17 cellular contexts compared by ENCODE assay signal in the genomic region with DNA sequence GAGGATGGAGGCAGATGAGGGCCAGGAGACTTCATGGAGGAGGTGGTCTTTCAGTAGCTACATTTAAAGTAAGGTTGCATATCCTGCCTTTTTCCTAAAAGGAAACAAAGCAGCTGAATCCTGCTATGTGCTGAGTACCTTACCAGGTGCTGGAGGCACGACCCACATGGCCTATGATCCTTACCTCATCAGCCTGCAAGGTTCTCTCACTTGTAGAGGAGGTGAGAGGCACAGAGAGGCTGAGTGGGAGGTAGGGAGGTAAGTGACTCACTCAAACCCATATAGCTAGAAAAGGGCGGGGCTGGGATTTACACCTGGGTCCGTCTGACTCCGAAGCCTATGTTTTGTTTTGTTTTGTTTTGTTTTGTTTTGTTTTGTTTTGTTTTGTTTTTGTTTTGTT.
DNase-seq lines count a peak whose midpoint lies in the region; TF ChIP-seq lines count a peak whose summit lies in the region.
"Had no signal": no experiment of that assay in that cellular context is flagged by ENCODE, and none has a peak within 500 bp of the region (broad histone marks: within the 10 kb centered on the region; RNA-seq: fewer than 3 reads in every experiment).

No MANE protein-coding gene starts in this region.

- H3K36me3 ChIP-seq in PC-9 (ENCODE audit: low read depth), result no peaks in the 10 kb centered on the region
- no peaks in the 10 kb centered on the region for H3K36me3 ChIP-seq in mesendoderm (ENCODE audit: control insufficient read depth, insufficient read depth, low read length)
- no peaks in the 10 kb centered on the region for H3K36me3 ChIP-seq in OCI-LY7 (ENCODE audit: insufficient read depth, low read length)
- H3K36me3 ChIP-seq: ascending aorta, HAP-1, SJCRH30 had no signal

- H3K4me3 ChIP-seq in PC-9 (no peak overlapping the region), coronary artery (no peak overlapping the region), mesendoderm (ENCODE audit: low read length) (no peak overlapping the region), OCI-LY7 (ENCODE audit: low read depth, low read length, poor library complexity, severe bottlenecking) (no peak overlapping the region)
- H3K4me3 ChIP-seq: ascending aorta, HAP-1, SJCRH30 had no signal

- H3K27me3 ChIP-seq in PC-9 (ENCODE audit: insufficient read depth, low read depth), result peaks cover 50% of the 10 kb centered on the region
- no peaks in the 10 kb centered on the region for H3K27me3 ChIP-seq in mesendoderm (ENCODE audit: insufficient read depth, low read length, poor library complexity)
- H3K27me3 ChIP-seq: ascending aorta, SJCRH30 had no signal

- H3K4me1 ChIP-seq in PC-9 (replicated peaks; ENCODE audit: insufficient read depth) (peaks cover 6% of the 10 kb centered on the region; the same call in 1 of the 2 replicates), mesendoderm (ENCODE audit: control insufficient read depth, low read depth, low read length) (no peaks in the 10 kb centered on the region), OCI-LY7 (ENCODE audit: insufficient read depth, low read length, poor library complexity, severe bottlenecking) (no peaks in the 10 kb centered on the region)
- H3K4me1 ChIP-seq: ascending aorta, HAP-1, SJCRH30 had no signal

- TF ChIP-seq CTCF in PC-9 (conservative IDR thresholded peaks at IDR 0.05) (no peak), coronary artery (IDR thresholded peaks at IDR 0.05) (no peak), OCI-LY7 (conservative IDR thresholded peaks at IDR 0.05; ENCODE audit: low read length) (no peak)

- no peak overlapping the region for H3K18ac ChIP-seq in mesendoderm (ENCODE audit: low read length)

- H3K4me2 ChIP-seq in PC-9 (peak overlapping the region; percentile 14; the same call in 1 of the 2 replicates), mesendoderm (ENCODE audit: low read length) (no peak overlapping the region), OCI-LY7 (ENCODE audit: low read length) (no peak overlapping the region)

- H4K5ac ChIP-seq in mesendoderm (ENCODE audit: low read length), result no peak overlapping the region

- BruUV-seq in PC-9 (replicated peaks; lab: Mats Ljungman, UMichigan) (no TSS peak), OCI-LY7 (replicated peaks; lab: Mats Ljungman, UMichigan) (no TSS peak)

- no peak overlapping the region for H3K56ac ChIP-seq in mesendoderm (ENCODE audit: low read length)

- H3K9me3 ChIP-seq in PC-9 (ENCODE audit: insufficient read depth, low read depth) (no peaks in the 10 kb centered on the region), OCI-LY7 (ENCODE audit: low read length) (no peaks in the 10 kb centered on the region)
- H3K9me3 ChIP-seq: ascending aorta, HAP-1, SJCRH30 had no signal

- DNase-seq in HPDE6-E6E7 (ENCODE audit: extremely low spot score), result peak; percentile 60
- no peak for DNase-seq in PC-9
- peak; percentile 29 for DNase-seq in coronary artery (ENCODE audit: low spot score)
- peak; percentile 37 for DNase-seq in mesendoderm
- DNase-seq in OCI-LY7 (ENCODE audit: low spot score), result no peak
- no peak for DNase-seq in mesenteric fat pad (ENCODE audit: low spot score)
- no peak for DNase-seq in DMS153 treated with DMSO at 0.1 percent for 48 hours (lab: John Stamatoyannopoulos, UW; ENCODE audit: unreplicated experiment)
- no peak for DNase-seq in T1000 (lab: John Stamatoyannopoulos, UW)
- DNase-seq: activated naive CD4-positive, alpha-beta T cell treated with Interleukin-2 at 50 U/mL for 16 hours; AML-193; COR-L47; cortex of kidney; NCI-H1930; SJCRH30 had no signal

- H3F3A ChIP-seq in PC-9 (ENCODE audit: insufficient read depth, low read depth), result no peaks in the 10 kb centered on the region

- intact Hi-C loops in PC-9 (cut with micrococcal nuclease; ENCODE audit: unreplicated experiment) (no loop called here), OCI-LY7 (cut with micrococcal nuclease; ENCODE audit: unreplicated experiment) (no loop called here)

- no CpG with 5 or more reads among the region's 4 CpGs for WGBS in mesendoderm (ENCODE audit: extremely low coverage, insufficient coverage, low lambda C conversion rate)

- H3K23ac ChIP-seq in mesendoderm (ENCODE audit: low read length), result no peak overlapping the region

- no peak overlapping the region for H2BK15ac ChIP-seq in mesendoderm (replicated peaks; ENCODE audit: low read depth)

- no peak overlapping the region for H2BK120ac ChIP-seq in mesendoderm (ENCODE audit: low read depth, low read length)

- H3K9me2 ChIP-seq in PC-9 (ENCODE audit: insufficient read depth) (no peaks in the 10 kb centered on the region), OCI-LY7 (ENCODE audit: insufficient read depth, low read length) (no peaks in the 10 kb centered on the region)

- H3K79me1 ChIP-seq in mesendoderm (ENCODE audit: low read length), result no peaks in the 10 kb centered on the region

- CTCF ChIA-PET in PC-9 (lab: Charles Lee), result no interaction called here
- CTCF ChIA-PET in OCI-LY7 (lab: Charles Lee; ENCODE audit: unreplicated experiment), result no interaction called here

- no peak overlapping the region for H2AFZ ChIP-seq in PC-9
- no peak overlapping the region for H2AFZ ChIP-seq in OCI-LY7 (ENCODE audit: low read length)

- H3K4ac ChIP-seq in mesendoderm (ENCODE audit: low read depth, low read length), result no peak overlapping the region

- H3K27ac ChIP-seq in PC-9, result no peak overlapping the region
- no peak overlapping the region for H3K27ac ChIP-seq in coronary artery
- H3K27ac ChIP-seq in mesendoderm (ENCODE audit: low read depth, low read length), result no peak overlapping the region
- no peak overlapping the region for H3K27ac ChIP-seq in OCI-LY7 (ENCODE audit: low read depth, low read length, poor library complexity, severe bottlenecking)
- H3K27ac ChIP-seq: ascending aorta, HL-60, SJCRH30 had no signal

- H4K8ac ChIP-seq in mesendoderm (ENCODE audit: low read depth, low read length), result no peak overlapping the region

- POLR2A ChIA-PET in PC-9 (lab: Charles Lee; ENCODE audit: unreplicated experiment) (no interaction called here), OCI-LY7 (lab: Charles Lee) (interaction anchor here (0.7 kb wide), 1 partner anchor 601 kb away, joined by 3 read pairs; no protein-coding TSS in a partner anchor)

- H3K79me2 ChIP-seq in PC-9 (ENCODE audit: low read depth) (no peaks in the 10 kb centered on the region), mesendoderm (ENCODE audit: control insufficient read depth, insufficient read depth, low read length) (no peaks in the 10 kb centered on the region), OCI-LY7 (ENCODE audit: insufficient read depth, low read depth, low read length) (no peaks in the 10 kb centered on the region)

- H2BK5ac ChIP-seq in mesendoderm (ENCODE audit: low read length), result no peak overlapping the region

- no peak overlapping the region for H3K9ac ChIP-seq in mesendoderm (ENCODE audit: low read length)

- no peak overlapping the region for H2AK5ac ChIP-seq in mesendoderm (ENCODE audit: low read length)

- H4K20me1 ChIP-seq in PC-9 (ENCODE audit: insufficient read depth) (no peaks in the 10 kb centered on the region), OCI-LY7 (ENCODE audit: insufficient read depth, low read length) (no peaks in the 10 kb centered on the region)

Comparison
In these comparisons a context has a peak if more than half of its experiments do, and no peak if none do; other contexts are left out.
1. DNase-seq: peak in HPDE6-E6E7 (single experiment), coronary artery (single experiment) and mesendoderm (single experiment); none in PC-9 (0 of 2), OCI-LY7 (single experiment), mesenteric fat pad (single experiment), DMS153 treated with DMSO at 0.1 percent for 48 hours (single experiment) and T1000 (single experiment).